2 cellular contexts compared by ENCODE assay signal in genomic region chr6:25907475-25908014, GRCh38.
TF ChIP-seq lines count a peak whose summit lies in the region.

No MANE protein-coding gene starts in this region.

TF ChIP-seq in A549, 52 proteins besides CTCF, POLR2A, EP300 and RAD21:
- TF ChIP-seq CBX2 (IDR thresholded peaks at IDR 0.05; ENCODE audit: borderline replicate concordance, low read depth) (no peak), MAFK (IDR thresholded peaks at IDR 0.05; ENCODE audit: partially characterized antibody) (peak; percentile 4), ZFP36 (IDR thresholded peaks at IDR 0.05; ENCODE audit: borderline replicate concordance, partially characterized antibody) (no peak)

TF ChIP-seq in HepG2, 621 proteins besides CTCF, POLR2A, EP300 and RAD21 (continues in another document):
- peak; percentile 80; the same call in 1 of the 2 replicates for TF ChIP-seq SALL1 (CRISPR knock-in tag; IDR thresholded peaks at IDR 0.05)
- no peak for TF ChIP-seq ZNF513 (CRISPR knock-in tag; conservative IDR thresholded peaks at IDR 0.05)
- TF ChIP-seq BHLHE40 (IDR thresholded peaks at IDR 0.05; ENCODE audit: low read length), result no peak
- no peak for TF ChIP-seq GZF1 (CRISPR knock-in tag; IDR thresholded peaks at IDR 0.05)
- TF ChIP-seq PHF8 (CRISPR knock-in tag; IDR thresholded peaks at IDR 0.05), result no peak
- peak; percentile 21 for TF ChIP-seq ZBTB25 (CRISPR knock-in tag; IDR thresholded peaks at IDR 0.05)
- TF ChIP-seq KLF11 (CRISPR knock-in tag; IDR thresholded peaks at IDR 0.05), result 0 out of 2 replicates have a peak, but pooled peaks have one; percentile 43
- TF ChIP-seq ATF7-NPFF (CRISPR knock-in tag; IDR thresholded peaks at IDR 0.05; ENCODE audit: low read depth), result no peak
- TF ChIP-seq TRIM22 (IDR thresholded peaks at IDR 0.05), result no peak
- TF ChIP-seq IKZF5 (CRISPR knock-in tag; IDR thresholded peaks at IDR 0.05), result peak; percentile 70; the same call in 1 of the 2 replicates
- TF ChIP-seq DMAP1 (CRISPR knock-in tag; IDR thresholded peaks at IDR 0.05), result no peak
- TF ChIP-seq ZNF143 (CRISPR knock-in tag; IDR thresholded peaks at IDR 0.05), result no peak
- no peak for TF ChIP-seq XRCC5 (optimal IDR thresholded peaks at IDR 0.05; ENCODE audit: low read length)
- no peak for TF ChIP-seq IRF9 (CRISPR knock-in tag; IDR thresholded peaks at IDR 0.05; ENCODE audit: borderline replicate concordance)
- no peak for TF ChIP-seq HIVEP1 (CRISPR knock-in tag; IDR thresholded peaks at IDR 0.05)
- no peak for TF ChIP-seq ZSCAN31 (CRISPR knock-in tag; IDR thresholded peaks at IDR 0.05; ENCODE audit: low read depth)
- peak; percentile 97 for TF ChIP-seq ISL2 (CRISPR knock-in tag; IDR thresholded peaks at IDR 0.05)
- peak; percentile 71; the same call in 1 of the 2 replicates for TF ChIP-seq ZNF280D (CRISPR knock-in tag; IDR thresholded peaks at IDR 0.05)
- no peak for TF ChIP-seq RFX1 (IDR thresholded peaks at IDR 0.05)
- TF ChIP-seq HNF4G (IDR thresholded peaks at IDR 0.05; ENCODE audit: borderline replicate concordance, low read depth, low read length), result no peak
- TF ChIP-seq HNF4G (CRISPR knock-in tag; IDR thresholded peaks at IDR 0.05; ENCODE audit: borderline replicate concordance, low read depth), result no peak
- TF ChIP-seq ZNF124 (CRISPR knock-in tag; IDR thresholded peaks at IDR 0.05), result 0 out of 2 replicates have a peak, but pooled peaks have one; percentile 51
- peak; percentile 91 for TF ChIP-seq HDAC2 (CRISPR knock-in tag; IDR thresholded peaks at IDR 0.05)
- TF ChIP-seq DPF2 (CRISPR knock-in tag; IDR thresholded peaks at IDR 0.05; ENCODE audit: borderline replicate concordance, low read depth), result peak; percentile 94
- TF ChIP-seq SRSF4 (IDR thresholded peaks at IDR 0.05; ENCODE audit: low read depth, low read length, poor library complexity, severe bottlenecking), result no peak
- TF ChIP-seq TOPORS (CRISPR knock-in tag; IDR thresholded peaks at IDR 0.05), result no peak
- TF ChIP-seq PPARG (CRISPR knock-in tag; conservative IDR thresholded peaks at IDR 0.05), result peak; percentile 86
- no peak for TF ChIP-seq ZNF841 (CRISPR knock-in tag; IDR thresholded peaks at IDR 0.05; ENCODE audit: borderline replicate concordance)
- TF ChIP-seq ZNF354B (CRISPR knock-in tag; IDR thresholded peaks at IDR 0.05), result no peak
- no peak for TF ChIP-seq MAFG (CRISPR knock-in tag; IDR thresholded peaks at IDR 0.05)
- peak; percentile 82; the same call in 1 of the 2 replicates for TF ChIP-seq MBD4 (IDR thresholded peaks at IDR 0.05; ENCODE audit: borderline replicate concordance, low read length)
- no peak for TF ChIP-seq YY1 (IDR thresholded peaks at IDR 0.05; ENCODE audit: insufficient read depth, insufficient replicate concordance, low read depth, low read length)
- no peak for TF ChIP-seq MEIS1 (CRISPR knock-in tag; IDR thresholded peaks at IDR 0.05; ENCODE audit: borderline replicate concordance)
- TF ChIP-seq SOX6 (IDR thresholded peaks at IDR 0.05), result no peak
- peak; percentile 96 for TF ChIP-seq SOX6 (CRISPR knock-in tag; IDR thresholded peaks at IDR 0.05)
- TF ChIP-seq ATAD3A (CRISPR knock-in tag; IDR thresholded peaks at IDR 0.05), result no peak
- no peak for TF ChIP-seq MXD4 (CRISPR knock-in tag; IDR thresholded peaks at IDR 0.05)
- peak; percentile 99 for TF ChIP-seq ARID5B (CRISPR knock-in tag; IDR thresholded peaks at IDR 0.05)
- TF ChIP-seq ZNF335 (CRISPR knock-in tag; IDR thresholded peaks at IDR 0.05), result 0 out of 2 replicates have a peak, but pooled peaks have one; percentile 48
- TF ChIP-seq ZNF317 (CRISPR knock-in tag; IDR thresholded peaks at IDR 0.05), result peak; percentile 46; the same call in 1 of the 2 replicates
- TF ChIP-seq ZNF343 (CRISPR knock-in tag; IDR thresholded peaks at IDR 0.05), result no peak
- TF ChIP-seq ZGPAT (CRISPR knock-in tag; IDR thresholded peaks at IDR 0.05), result peak; percentile 84
- TF ChIP-seq USF2 (IDR thresholded peaks at IDR 0.05; ENCODE audit: low read depth, low read length), result no peak
- no peak for TF ChIP-seq USF2 (CRISPR knock-in tag; IDR thresholded peaks at IDR 0.05; ENCODE audit: borderline replicate concordance)
- TF ChIP-seq TBX3 (IDR thresholded peaks at IDR 0.05; ENCODE audit: borderline replicate concordance), result peak; percentile 53; the same call in 1 of the 2 replicates
- no peak for TF ChIP-seq BATF2 (CRISPR knock-in tag; IDR thresholded peaks at IDR 0.05)
- TF ChIP-seq ZBTB20 (CRISPR knock-in tag; IDR thresholded peaks at IDR 0.05; ENCODE audit: borderline replicate concordance, low read depth), result 0 out of 2 replicates have a peak, but pooled peaks have one; percentile 39
- no peak for TF ChIP-seq HOXA7 (CRISPR knock-in tag; IDR thresholded peaks at IDR 0.05)
- no peak for TF ChIP-seq ZNF337 (CRISPR knock-in tag; IDR thresholded peaks at IDR 0.05; ENCODE audit: borderline replicate concordance, low read depth)
- TF ChIP-seq ZNF780A (CRISPR knock-in tag; IDR thresholded peaks at IDR 0.05), result no peak
